In the genomic region with DNA sequence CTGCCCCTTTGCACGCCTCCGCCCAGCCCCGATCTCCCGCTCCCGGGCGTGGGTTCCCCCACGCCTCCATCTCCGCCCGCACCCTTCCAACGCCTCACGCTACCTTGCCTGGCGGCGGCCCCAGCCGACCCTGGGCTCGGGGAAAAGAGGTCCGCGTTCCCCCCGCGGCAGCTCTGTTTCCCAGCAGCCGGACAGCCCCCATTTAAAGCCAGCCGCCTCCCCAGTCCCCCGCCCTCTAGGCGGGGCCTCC, we compare ENCODE assay signal across 10 cellular contexts. TPM values are rescaled to one million over a fixed set of nuclear protein-coding genes. Genes with fewer than 3 reads are reported as not detected.
DNase-seq lines count a peak whose midpoint lies in the region; ATAC-seq and TF ChIP-seq lines count a peak whose summit lies in the region.
"Had no signal": no experiment of that assay in that cellular context is flagged by ENCODE, and none has a peak within 500 bp of the region (broad histone marks: within the 10 kb centered on the region; RNA-seq: fewer than 3 reads in every experiment).

A gene with protein sequence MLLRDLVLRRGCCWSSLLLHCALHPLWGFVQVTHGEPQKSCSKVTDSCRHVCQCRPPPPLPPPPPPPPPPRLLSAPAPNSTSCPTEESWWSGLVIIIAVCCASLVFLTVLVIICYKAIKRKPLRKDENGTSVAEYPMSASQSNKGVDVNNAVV (minus strand): TSS at position 179 of the 250 bp plus-strand sequence. CDS start 767 bp downstream, outside the sequence.

- peak within 1 kb of the TSS; percentile 53 to 56 for H3K4me3 ChIP-seq in aorta (ENCODE audit: low read length in 2 of 2)

- no peaks in the 10 kb centered on the region for H3K36me3 ChIP-seq in aorta (ENCODE audit: control insufficient read depth in 1 of 2, insufficient read depth in 2 of 2, low read length in 1 of 2)

- no peak for TF ChIP-seq CTCF in glutamatergic neuron (IDR thresholded peaks at IDR 0.05; ENCODE audit: partially characterized antibody, unreplicated experiment)
- no peak for TF ChIP-seq CTCF in omental fat pad (IDR thresholded peaks at IDR 0.05)

- no peaks in the 10 kb centered on the region for H3K36me3 Mint-ChIP-seq in activated T-cell treated with anti-CD3 and anti-CD28 coated beads, Interleukin-2, amount 50 U/mL, for 72 hours (ENCODE audit: insufficient read depth in 2 of 2)
- H3K36me3 Mint-ChIP-seq in glutamatergic neuron (ENCODE audit: unreplicated experiment): peaks cover 5% of the 10 kb centered on the region
- no peaks in the 10 kb centered on the region for H3K36me3 Mint-ChIP-seq in activated T-cell treated with anti-CD3 and anti-CD28 coated beads, Interleukin-2, amount 50 U/mL, for 4 hours (ENCODE audit: insufficient read depth)

- H3K27ac ChIP-seq in aorta (ENCODE audit: low read depth in 1 of 2, low read length in 2 of 2): peak within 1 kb of the TSS in 1 of 2 donors; percentile 19

- ATAC-seq in activated T-cell treated with anti-CD3 and anti-CD28 coated beads, Interleukin-2, amount 50 U/mL, for 72 hours (replicated peaks in 1 of 2): no peak
- ATAC-seq in omental fat pad (ENCODE audit: low FRiP score): peak; percentile 58
- peak; percentile 24 for ATAC-seq in aorta (ENCODE audit: low FRiP score)
- ATAC-seq in activated T-cell treated with anti-CD3 and anti-CD28 coated beads, Interleukin-2, amount 50 U/mL, for 4 hours: no peak
- ATAC-seq in GM19397 (IDR thresholded peaks at IDR 0.05; ENCODE audit: unreplicated experiment): no peak

- WGBS in aorta, 2 donors: 1% methylated on average over 23 of the region's 23 CpGs; no CpG with 5 or more reads in 1 of the 2 donors

- no peaks in the 10 kb centered on the region for H3K9me3 Mint-ChIP-seq in activated T-cell treated with anti-CD3 and anti-CD28 coated beads, Interleukin-2, amount 50 U/mL, for 72 hours
- H3K9me3 Mint-ChIP-seq in glutamatergic neuron (ENCODE audit: unreplicated experiment): peaks cover 6% of the 10 kb centered on the region
- no peaks in the 10 kb centered on the region for H3K9me3 Mint-ChIP-seq in activated T-cell treated with anti-CD3 and anti-CD28 coated beads, Interleukin-2, amount 50 U/mL, for 4 hours

- H3K4me3 Mint-ChIP-seq in activated T-cell treated with anti-CD3 and anti-CD28 coated beads, Interleukin-2, amount 50 U/mL, for 72 hours: peak within 1 kb of the TSS; percentile 46 to 54
- peak within 1 kb of the TSS; percentile 91 for H3K4me3 Mint-ChIP-seq in glutamatergic neuron (ENCODE audit: unreplicated experiment)
- H3K4me3 Mint-ChIP-seq in activated T-cell treated with anti-CD3 and anti-CD28 coated beads, Interleukin-2, amount 50 U/mL, for 4 hours: no peak within 1 kb of the TSS

- H3K27me3 ChIP-seq in aorta (ENCODE audit: control insufficient read depth in 1 of 2, insufficient read depth in 2 of 2, low read length in 1 of 2): no peaks in the 10 kb centered on the region

- no peak within 1 kb of the TSS for H3K27ac Mint-ChIP-seq in activated T-cell treated with anti-CD3 and anti-CD28 coated beads, Interleukin-2, amount 50 U/mL, for 72 hours
- peak within 1 kb of the TSS; percentile 66 for H3K27ac Mint-ChIP-seq in glutamatergic neuron (ENCODE audit: unreplicated experiment)

- intact Hi-C loops in aorta (cut with DNase I): loop anchor here (2.0 to 5.0 kb wide), 3 partner anchors 53 to 133 kb away; no protein-coding TSS in a partner anchor

- no peaks in the 10 kb centered on the region for H3K4me1 Mint-ChIP-seq in activated T-cell treated with anti-CD3 and anti-CD28 coated beads, Interleukin-2, amount 50 U/mL, for 72 hours (ENCODE audit: low read depth)
- H3K4me1 Mint-ChIP-seq in glutamatergic neuron (ENCODE audit: low read depth, unreplicated experiment): peaks cover 18% of the 10 kb centered on the region
- peaks cover 4% of the 10 kb centered on the region for H3K4me1 Mint-ChIP-seq in activated T-cell treated with anti-CD3 and anti-CD28 coated beads, Interleukin-2, amount 50 U/mL, for 4 hours (ENCODE audit: low read depth)

- no peak for DNase-seq in activated T-cell treated with anti-CD3 and anti-CD28 coated beads, Interleukin-2, amount 50 U/mL, for 72 hours
- DNase-seq in activated T-cell treated with anti-CD3 and anti-CD28 coated beads, Interleukin-2, amount 50 U/mL, for 1 hour: no peak
- DNase-seq in glutamatergic neuron (peak; percentile 37), omental fat pad (ENCODE audit: low spot score) (no peak), aorta (no peak)
- DNase-seq in activated naive CD4-positive, alpha-beta T cell treated with Interleukin-2 at 50 U/mL for 16 hours: no peak
- no peak for DNase-seq in activated T-cell treated with anti-CD3 and anti-CD28 coated beads, Interleukin-2, amount 50 U/mL, for 4 hours

- H3K9me3 ChIP-seq in aorta (ENCODE audit: control insufficient read depth, low read length): no peaks in the 10 kb centered on the region

- H3K4me1 ChIP-seq in aorta (ENCODE audit: control insufficient read depth in 1 of 2, insufficient read depth in 2 of 2, low read length in 2 of 2): no peaks in the 10 kb centered on the region

- H3K27me3 Mint-ChIP-seq in activated T-cell treated with anti-CD3 and anti-CD28 coated beads, Interleukin-2, amount 50 U/mL, for 72 hours (ENCODE audit: low read depth): peaks cover 58% of the 10 kb centered on the region
- peaks cover 8% of the 10 kb centered on the region for H3K27me3 Mint-ChIP-seq in glutamatergic neuron (ENCODE audit: unreplicated experiment)
- peaks cover 62% of the 10 kb centered on the region for H3K27me3 Mint-ChIP-seq in activated T-cell treated with anti-CD3 and anti-CD28 coated beads, Interleukin-2, amount 50 U/mL, for 4 hours (ENCODE audit: low read depth)

RNA-seq across cellular contexts. Expression of the gene that starts here (rescaled TPM):
- total RNA-seq in activated T-cell treated with anti-CD3 and anti-CD28 coated beads, Interleukin-2, amount 50 U/mL, for 72 hours: not detected
- total RNA-seq in glutamatergic neuron (ENCODE audit: unreplicated experiment): 2.4 TPM
- 1 to 10 TPM; 1.0 to 4.6 (median 3.0) TPM for total RNA-seq in omental fat pad
- 1 to 10 TPM; 6.7 to 8.9 TPM for total RNA-seq in aorta
- under 1 TPM; 0.38 to 0.69 TPM for polyA plus RNA-seq in aorta
- total RNA-seq in activated T-cell treated with anti-CD3 and anti-CD28 coated beads, Interleukin-2, amount 50 U/mL, for 4 hours: not detected
- total RNA-seq: HT-29 had no signal
- polyA plus RNA-seq: AG04450 had no signal

Comparison
In these comparisons a context has a peak if more than half of its experiments do, and no peak if none do; other contexts are left out.
1. ATAC-seq: peak in omental fat pad (single experiment) and aorta (single experiment); none in activated T-cell treated with anti-CD3 and anti-CD28 coated beads, Interleukin-2, amount 50 U/mL, for 72 hours (0 of 2), activated T-cell treated with anti-CD3 and anti-CD28 coated beads, Interleukin-2, amount 50 U/mL, for 4 hours (0 of 2) and GM19397 (single experiment).